ENCODE assay signal across 13 cellular contexts in genomic region chr6:110063864-110064263, GRCh38.
DNase-seq lines count a peak whose midpoint lies in the region; ATAC-seq, FAIRE-seq and TF ChIP-seq lines count a peak whose summit lies in the region.
"Had no signal": no experiment of that assay in that cellular context is flagged by ENCODE, and none has a peak within 500 bp of the region (broad histone marks: within the 10 kb centered on the region; RNA-seq: fewer than 3 reads in every experiment).

No MANE protein-coding gene starts in this region.

- no peak for TF ChIP-seq CTCF in esophagus muscularis mucosa (IDR thresholded peaks at IDR 0.05)

- FAIRE-seq in H54 (lab: Jason Lieb, UNC): no peak

- ATAC-seq in GM18498 (IDR thresholded peaks at IDR 0.05; ENCODE audit: unreplicated experiment): peak; percentile 66
- peak; percentile 59 for ATAC-seq in GM21423 (IDR thresholded peaks at IDR 0.05; ENCODE audit: unreplicated experiment)
- ATAC-seq in GM21825 (IDR thresholded peaks at IDR 0.05; ENCODE audit: unreplicated experiment): no peak
- ATAC-seq: PC-3 had no signal

- DNase-seq in MV-4-11 (lab: John Stamatoyannopoulos, UW): peak; percentile 15
- peak; percentile 68 for DNase-seq in esophagus muscularis mucosa (ENCODE audit: extremely low spot score)
- no peak for DNase-seq in A172 (ENCODE audit: low spot score)
- DNase-seq in H54 (ENCODE audit: insufficient read length, low spot score): no peak
- DNase-seq in hypothalamus (lab: John Stamatoyannopoulos, UW): no peak
- DNase-seq: activated CD8-positive, alpha-beta memory T cell treated with anti-CD3 and anti-CD28 coated beads, Interleukin-2, amount 50 U/mL, for 48 hours; CD4-positive, alpha-beta memory T cell; PC-3; posterior cingulate gyrus; stimulated activated naive CD4-positive, alpha-beta T cell had no signal

- H3K4me1 ChIP-seq in esophagus muscularis mucosa: peaks cover 3 to 15% (median 12%) of the 10 kb centered on the region in 4 donors

- no peaks in the 10 kb centered on the region for H3K9me3 ChIP-seq in esophagus muscularis mucosa

- no peak for TF ChIP-seq EP300 in esophagus muscularis mucosa (IDR thresholded peaks at IDR 0.05)

- H3K4me3 ChIP-seq in esophagus muscularis mucosa: no peak overlapping the region

- peaks cover 0 to 30% (median 0%) of the 10 kb centered on the region in 4 donors for H3K27me3 ChIP-seq in esophagus muscularis mucosa

- 92% methylated on average over 2 of the region's 5 CpGs for WGBS in esophagus muscularis mucosa

- no peak for TF ChIP-seq POLR2A in esophagus muscularis mucosa (IDR thresholded peaks at IDR 0.05; ENCODE audit: low read depth)
- TF ChIP-seq POLR2A in H54 (IDR thresholded peaks at IDR 0.05; ENCODE audit: low read depth, low read length): no peak

- no peak overlapping the region for H3K27ac ChIP-seq in esophagus muscularis mucosa (replicated peaks in 1 of 4)

- intact Hi-C loops in esophagus muscularis mucosa (cut with DNase I): no loop called here

- no peaks in the 10 kb centered on the region for H3K36me3 ChIP-seq in esophagus muscularis mucosa

Comparison
In these comparisons a context has a peak if more than half of its experiments do, and no peak if none do; other contexts are left out.
1. DNase-seq: peak in MV-4-11 (single experiment) and esophagus muscularis mucosa (single experiment); none in A172 (single experiment), H54 (single experiment) and hypothalamus (0 of 51).